In the genomic region with DNA sequence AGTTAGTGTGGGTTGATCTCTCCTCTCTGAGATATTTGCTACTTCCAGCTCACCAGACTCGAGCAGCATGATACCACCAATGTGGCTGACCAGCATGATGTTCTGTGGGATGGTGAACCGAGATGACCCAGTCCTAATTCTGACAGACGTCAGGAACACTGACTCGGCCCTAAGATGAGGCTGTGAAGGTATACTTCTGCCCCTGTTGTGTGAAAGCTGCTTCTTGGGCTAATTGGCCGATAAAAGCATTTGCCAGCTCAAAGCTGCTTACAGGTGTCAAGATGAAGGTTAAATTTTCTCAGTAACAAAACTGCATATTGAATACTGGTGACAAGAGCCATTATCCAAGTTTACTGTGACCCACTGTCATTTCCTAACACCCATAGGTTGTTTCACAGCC, we compare ENCODE assay signal across 26 cellular contexts.
"Had no signal": no experiment of that assay in that cellular context is flagged by ENCODE, and none has a peak within 500 bp of the region (broad histone marks: within the 10 kb centered on the region; RNA-seq: fewer than 3 reads in every experiment).

No MANE protein-coding gene starts in this region.

- H3K36me3 Mint-ChIP-seq: immature natural killer cell; memory B cell; mesothelial cell of epicardium; natural killer cell treated with Interleukin-12 subunit alpha and Interleukin-12 subunit beta and Interleukin-15 and Interleukin-18, amount 100 ng/mL, for 72 hours; stimulated activated effector memory CD8-positive, alpha-beta T cell treated with anti-CD3 and anti-CD28 coated beads, Interleukin-12 subunit alpha, Interleukin-12 subunit beta, amount 100 ng/mL, for 72 hours had no signal

- H3K9ac ChIP-seq: parathyroid adenoma had no signal

- H3K4me3 Mint-ChIP-seq: immature natural killer cell; memory B cell; mesothelial cell of epicardium; natural killer cell treated with Interleukin-12 subunit alpha and Interleukin-12 subunit beta and Interleukin-15 and Interleukin-18, amount 100 ng/mL, for 72 hours; neural crest cell; stimulated activated effector memory CD8-positive, alpha-beta T cell treated with anti-CD3 and anti-CD28 coated beads, Interleukin-12 subunit alpha, Interleukin-12 subunit beta, amount 100 ng/mL, for 72 hours had no signal

- H3K27ac ChIP-seq: dorsolateral prefrontal cortex, esophagus muscularis mucosa, foreskin keratinocyte, heart right ventricle, neutrophil, parathyroid adenoma, skin epidermis, spleen, stomach, thyroid gland had no signal

- H3K36me3 ChIP-seq: esophagus muscularis mucosa, heart right ventricle, neutrophil, spleen, stomach, thyroid gland had no signal

- H3K4me3 ChIP-seq: dorsolateral prefrontal cortex, esophagus muscularis mucosa, heart right ventricle, lung, mucosa of descending colon, skin epidermis, spleen, stomach, thyroid gland had no signal

- H3K9me3 Mint-ChIP-seq: immature natural killer cell; memory B cell; mesothelial cell of epicardium; natural killer cell treated with Interleukin-12 subunit alpha and Interleukin-12 subunit beta and Interleukin-15 and Interleukin-18, amount 100 ng/mL, for 72 hours; neural crest cell; stimulated activated effector memory CD8-positive, alpha-beta T cell treated with anti-CD3 and anti-CD28 coated beads, Interleukin-12 subunit alpha, Interleukin-12 subunit beta, amount 100 ng/mL, for 72 hours had no signal

- H2AFZ ChIP-seq: parathyroid adenoma had no signal

- ATAC-seq: foreskin keratinocyte; heart right ventricle; mucosa of descending colon; natural killer cell treated with Interleukin-12 subunit alpha and Interleukin-12 subunit beta and Interleukin-15 and Interleukin-18, amount 100 ng/mL, for 72 hours; stimulated activated effector memory CD8-positive, alpha-beta T cell treated with anti-CD3 and anti-CD28 coated beads, Interleukin-12 subunit alpha, Interleukin-12 subunit beta, amount 100 ng/mL, for 72 hours had no signal

- H3K79me2 ChIP-seq: parathyroid adenoma had no signal

- H3K4me1 ChIP-seq: foreskin keratinocyte, parathyroid adenoma, thyroid gland had no signal

- H3K9me3 ChIP-seq: esophagus muscularis mucosa, heart right ventricle, mucosa of descending colon, neutrophil, spleen, stomach, thyroid gland had no signal

- H3K27ac Mint-ChIP-seq: immature natural killer cell; memory B cell; mesothelial cell of epicardium; natural killer cell treated with Interleukin-12 subunit alpha and Interleukin-12 subunit beta and Interleukin-15 and Interleukin-18, amount 100 ng/mL, for 72 hours; stimulated activated effector memory CD8-positive, alpha-beta T cell treated with anti-CD3 and anti-CD28 coated beads, Interleukin-12 subunit alpha, Interleukin-12 subunit beta, amount 100 ng/mL, for 72 hours had no signal

- DNase-seq: caudate nucleus; effector CD8-positive, alpha-beta T cell; foreskin keratinocyte; glutamatergic neuron; heart right ventricle; hippocampal formation; immature natural killer cell; islet precursor cell; mucosa of descending colon; naive B cell; stimulated activated naive CD4-positive, alpha-beta T cell treated with Interleukin-2 at 50 U/mL for 16 hours; stomach; thyroid gland; trophoblast cell had no signal
